ENCODE assay signal across 17 cellular contexts in genomic region chr2:174554514-174555119, GRCh38. TPM values are rescaled to one million over a fixed set of nuclear protein-coding genes. Genes with fewer than 3 reads are reported as not detected.
DNase-seq lines count a peak whose midpoint lies in the region; ATAC-seq and TF ChIP-seq lines count a peak whose summit lies in the region.
"Had no signal": no experiment of that assay in that cellular context is flagged by ENCODE, and none has a peak within 500 bp of the region (broad histone marks: within the 10 kb centered on the region; RNA-seq: fewer than 3 reads in every experiment).

No MANE protein-coding gene starts in this region.

- peaks cover 5% of the 10 kb centered on the region for H3K9me3 ChIP-seq in suprapubic skin

- H3K36me3 Mint-ChIP-seq in activated naive CD8-positive, alpha-beta T cell treated with anti-CD3 and anti-CD28 coated beads, Interleukin-2, amount 10 ng/mL, durations not matched to agents 7 days and 5 days: peaks cover 16% of the 10 kb centered on the region
- H3K36me3 Mint-ChIP-seq in natural killer cell treated with Interleukin-12 subunit alpha and Interleukin-12 subunit beta and Interleukin-15 and Interleukin-18, amount 100 ng/mL, for 72 hours: no peaks in the 10 kb centered on the region

- peak overlapping the region; percentile 77 for H3K4me3 Mint-ChIP-seq in activated naive CD8-positive, alpha-beta T cell treated with anti-CD3 and anti-CD28 coated beads, Interleukin-2, amount 10 ng/mL, durations not matched to agents 7 days and 5 days
- peak overlapping the region; percentile 23 for H3K4me3 Mint-ChIP-seq in natural killer cell treated with Interleukin-12 subunit alpha and Interleukin-12 subunit beta and Interleukin-15 and Interleukin-18, amount 100 ng/mL, for 72 hours
- H3K4me3 Mint-ChIP-seq: nephron had no signal

- no peak overlapping the region for H3K27ac ChIP-seq in suprapubic skin

- no peaks in the 10 kb centered on the region for H3K27me3 Mint-ChIP-seq in activated naive CD8-positive, alpha-beta T cell treated with anti-CD3 and anti-CD28 coated beads, Interleukin-2, amount 10 ng/mL, durations not matched to agents 7 days and 5 days
- no peaks in the 10 kb centered on the region for H3K27me3 Mint-ChIP-seq in natural killer cell treated with Interleukin-12 subunit alpha and Interleukin-12 subunit beta and Interleukin-15 and Interleukin-18, amount 100 ng/mL, for 72 hours

- no peak for ATAC-seq in activated naive CD8-positive, alpha-beta T cell treated with anti-CD3 and anti-CD28 coated beads, Interleukin-2, amount 10 ng/mL, durations not matched to agents 7 days and 5 days (ENCODE audit: low read depth)
- ATAC-seq in natural killer cell treated with Interleukin-12 subunit alpha and Interleukin-12 subunit beta and Interleukin-15 and Interleukin-18, amount 100 ng/mL, for 72 hours: no peak
- ATAC-seq: left cardiac atrium, right cardiac atrium had no signal

- no peak for TF ChIP-seq EP300 in suprapubic skin (IDR thresholded peaks at IDR 0.05)

- POLR2A ChIA-PET in activated naive CD8-positive, alpha-beta T cell treated with anti-CD3 and anti-CD28 coated beads, Interleukin-2, amount 10 ng/mL, durations not matched to agents 7 days and 5 days (lab: Charles Lee): interaction anchor here (0.8 to 1.4 kb wide), 4 partner anchors 9 to 128 kb away, joined by 3 read pairs; partner anchors contain the start of gene WIPF1

- H3K4me1 ChIP-seq in suprapubic skin: no peaks in the 10 kb centered on the region

- peak overlapping the region; percentile 78 for H3K27ac Mint-ChIP-seq in activated naive CD8-positive, alpha-beta T cell treated with anti-CD3 and anti-CD28 coated beads, Interleukin-2, amount 10 ng/mL, durations not matched to agents 7 days and 5 days
- H3K27ac Mint-ChIP-seq in natural killer cell treated with Interleukin-12 subunit alpha and Interleukin-12 subunit beta and Interleukin-15 and Interleukin-18, amount 100 ng/mL, for 72 hours: peak overlapping the region; percentile 72 to 73
- H3K27ac Mint-ChIP-seq: nephron had no signal

- WGBS in suprapubic skin: 64% methylated on average over 4 of the region's 4 CpGs

- peak; percentile 41 for DNase-seq in NCI-H82 (lab: John Stamatoyannopoulos, UW)
- DNase-seq in NCI-H82 treated with DMSO at 0.1 percent for 48 hours (lab: John Stamatoyannopoulos, UW; ENCODE audit: unreplicated experiment): no peak
- DNase-seq in HuH-7 (ENCODE audit: low spot score): peak; percentile 26
- no peak for DNase-seq in activated naive CD8-positive, alpha-beta T cell treated with anti-CD3 and anti-CD28 coated beads, Interleukin-2, amount 10 ng/mL, durations not matched to agents 7 days and 5 days
- DNase-seq in natural killer cell treated with Interleukin-12 subunit alpha and Interleukin-12 subunit beta and Interleukin-15 and Interleukin-18, amount 100 ng/mL, for 72 hours (ENCODE audit: low spot score): no peak
- DNase-seq in suprapubic skin (ENCODE audit: low spot score in 2 of 2): no peak
- DNase-seq in MV-4-11 (lab: John Stamatoyannopoulos, UW): no peak
- no peak for DNase-seq in stimulated activated CD4-positive, alpha-beta T cell treated with anti-CD3 and anti-CD28 coated beads, Interleukin-4, amount 100 ng/mL, for 1 hour
- DNase-seq: HCEC 1CT; KG1; left cardiac atrium; NCI-H1694; NCI-H526; right cardiac atrium; stimulated activated naive CD4-positive, alpha-beta T cell treated with Interleukin-2 at 50 U/mL for 16 hours; T1000 had no signal

- H3K4me3 ChIP-seq in suprapubic skin: no peak overlapping the region

- no peaks in the 10 kb centered on the region for H3K36me3 ChIP-seq in suprapubic skin

- no peaks in the 10 kb centered on the region for H3K9me3 Mint-ChIP-seq in activated naive CD8-positive, alpha-beta T cell treated with anti-CD3 and anti-CD28 coated beads, Interleukin-2, amount 10 ng/mL, durations not matched to agents 7 days and 5 days
- no peaks in the 10 kb centered on the region for H3K9me3 Mint-ChIP-seq in natural killer cell treated with Interleukin-12 subunit alpha and Interleukin-12 subunit beta and Interleukin-15 and Interleukin-18, amount 100 ng/mL, for 72 hours

- H3K4me1 Mint-ChIP-seq in activated naive CD8-positive, alpha-beta T cell treated with anti-CD3 and anti-CD28 coated beads, Interleukin-2, amount 10 ng/mL, durations not matched to agents 7 days and 5 days: peaks cover 31% of the 10 kb centered on the region
- peaks cover 26 to 27% of the 10 kb centered on the region in 2 donors for H3K4me1 Mint-ChIP-seq in natural killer cell treated with Interleukin-12 subunit alpha and Interleukin-12 subunit beta and Interleukin-15 and Interleukin-18, amount 100 ng/mL, for 72 hours (ENCODE audit: low read depth in 2 of 2)
- H3K4me1 Mint-ChIP-seq: nephron had no signal

- TF ChIP-seq CTCF in suprapubic skin (IDR thresholded peaks at IDR 0.05): no peak

- no peaks in the 10 kb centered on the region for H3K27me3 ChIP-seq in suprapubic skin

- TF ChIP-seq POLR2A in suprapubic skin (IDR thresholded peaks at IDR 0.05): no peak

RNA-seq across cellular contexts. Expression of gene WIPF1, which starts 43.0 kb away (rescaled TPM):
- total RNA-seq in activated naive CD8-positive, alpha-beta T cell treated with anti-CD3 and anti-CD28 coated beads, Interleukin-2, amount 10 ng/mL, durations not matched to agents 7 days and 5 days: 100 to 1,000 TPM; 446 to 480 TPM
- total RNA-seq in natural killer cell treated with Interleukin-12 subunit alpha and Interleukin-12 subunit beta and Interleukin-15 and Interleukin-18, amount 100 ng/mL, for 72 hours: 100 to 1,000 TPM; 284 to 319 TPM
- total RNA-seq in suprapubic skin: 10 to 100 TPM in 1 of 4 donors, 1 to 10 TPM in 3; 4.8 to 21.8 (median 7.3) TPM

Comparison
In these comparisons a context has a peak if more than half of its experiments do, and no peak if none do; other contexts are left out.
1. DNase-seq: peak in NCI-H82 (single experiment) and HuH-7 (single experiment); none in NCI-H82 treated with DMSO at 0.1 percent for 48 hours (single experiment), activated naive CD8-positive, alpha-beta T cell treated with anti-CD3 and anti-CD28 coated beads, Interleukin-2, amount 10 ng/mL, durations not matched to agents 7 days and 5 days (single experiment), natural killer cell treated with Interleukin-12 subunit alpha and Interleukin-12 subunit beta and Interleukin-15 and Interleukin-18, amount 100 ng/mL, for 72 hours (single experiment), suprapubic skin (0 of 2), MV-4-11 (single experiment) and stimulated activated CD4-positive, alpha-beta T cell treated with anti-CD3 and anti-CD28 coated beads, Interleukin-4, amount 100 ng/mL, for 1 hour (single experiment).
2. RNA of gene WIPF1, which starts 43.0 kb away (total RNA-seq): 446 to 480 TPM in activated naive CD8-positive, alpha-beta T cell treated with anti-CD3 and anti-CD28 coated beads, Interleukin-2, amount 10 ng/mL, durations not matched to agents 7 days and 5 days and 284 to 319 TPM in natural killer cell treated with Interleukin-12 subunit alpha and Interleukin-12 subunit beta and Interleukin-15 and Interleukin-18, amount 100 ng/mL, for 72 hours; 4.8 to 21.8 TPM in suprapubic skin; every median in the first group is over 10 times any median in the second.